Comparison of ENCODE assay signal across 9 cellular contexts in genomic region chr16:17312100-17312732, GRCh38.
DNase-seq lines count a peak whose midpoint lies in the region; ATAC-seq and TF ChIP-seq lines count a peak whose summit lies in the region.
"Had no signal": no experiment of that assay in that cellular context is flagged by ENCODE, and none has a peak within 500 bp of the region (broad histone marks: within the 10 kb centered on the region; RNA-seq: fewer than 3 reads in every experiment).

No MANE protein-coding gene starts in this region.

- intact Hi-C loops in right cardiac atrium (cut with DNase I) (no loop called here), cardiac septum (cut with DNase I) (no loop called here), colonic mucosa (cut with DNase I) (no loop called here), vagina (cut with DNase I) (loop anchor here (10.0 kb wide), 1 partner anchor 87 kb away; no protein-coding TSS in a partner anchor)
- intact Hi-C loops in naive thymus-derived CD4-positive, alpha-beta T cell (cut with micrococcal nuclease): no loop called here

- peaks cover 0 to 35% (median 6%) of the 10 kb centered on the region in 5 donors for H3K36me3 Mint-ChIP-seq in naive thymus-derived CD4-positive, alpha-beta T cell

- DNase-seq in right cardiac atrium: no peak
- no peak for DNase-seq in cardiac septum (ENCODE audit: low spot score)
- peak; percentile 88 for DNase-seq in colonic mucosa
- no peak for DNase-seq in naive thymus-derived CD4-positive, alpha-beta T cell
- no peak for DNase-seq in vagina (ENCODE audit: extremely low spot score in 2 of 2)
- no peak for DNase-seq in mesendoderm
- DNase-seq: NCI-H1048 had no signal

- H3K9me3 ChIP-seq in right cardiac atrium (ENCODE audit: control insufficient read depth, low read length) (no peaks in the 10 kb centered on the region), colonic mucosa (no peaks in the 10 kb centered on the region), vagina (no peaks in the 10 kb centered on the region)
- no peaks in the 10 kb centered on the region for H3K9me3 ChIP-seq in naive thymus-derived CD4-positive, alpha-beta T cell (ENCODE audit: control insufficient read depth in 2 of 3, low read length in 3 of 3)

- H4K5ac ChIP-seq in mesendoderm (ENCODE audit: low read length): no peak overlapping the region

- TF ChIP-seq POLR2A in vagina (IDR thresholded peaks at IDR 0.05): no peak

- H3K4me1 ChIP-seq in right cardiac atrium (ENCODE audit: control insufficient read depth, insufficient read depth, low read length) (peaks cover 6% of the 10 kb centered on the region), colonic mucosa (no peaks in the 10 kb centered on the region), vagina (peaks cover 44% of the 10 kb centered on the region), mesendoderm (ENCODE audit: control insufficient read depth, low read depth, low read length) (no peaks in the 10 kb centered on the region)
- peaks cover 0 to 8% of the 10 kb centered on the region in 2 donors for H3K4me1 ChIP-seq in naive thymus-derived CD4-positive, alpha-beta T cell (ENCODE audit: control insufficient read depth in 2 of 2, insufficient read depth in 2 of 2, low read length in 2 of 2)

- no peak overlapping the region for H2AK5ac ChIP-seq in mesendoderm (ENCODE audit: low read length)

- peaks cover 27 to 75% (median 68%) of the 10 kb centered on the region in 7 donors for H3K4me1 Mint-ChIP-seq in naive thymus-derived CD4-positive, alpha-beta T cell

- 81% methylated on average over 8 of the region's 8 CpGs for WGBS in right cardiac atrium
- no CpG with 5 or more reads among the region's 8 CpGs for WGBS in mesendoderm (ENCODE audit: extremely low coverage, insufficient coverage, low lambda C conversion rate)

- H3K27ac ChIP-seq in right cardiac atrium (ENCODE audit: low read length) (peak overlapping the region; percentile 88), colonic mucosa (peak overlapping the region; percentile 57), vagina (peak overlapping the region; percentile 86), mesendoderm (ENCODE audit: low read depth, low read length) (no peak overlapping the region)
- no peak overlapping the region for H3K27ac ChIP-seq in naive thymus-derived CD4-positive, alpha-beta T cell (ENCODE audit: low read depth, low read length)

- peaks cover 0 to 3% (median 0%) of the 10 kb centered on the region in 11 donors for H3K9me3 Mint-ChIP-seq in naive thymus-derived CD4-positive, alpha-beta T cell

- H3K36me3 ChIP-seq in colonic mucosa (no peaks in the 10 kb centered on the region), vagina (no peaks in the 10 kb centered on the region), mesendoderm (ENCODE audit: control insufficient read depth, insufficient read depth, low read length) (no peaks in the 10 kb centered on the region)
- no peaks in the 10 kb centered on the region for H3K36me3 ChIP-seq in naive thymus-derived CD4-positive, alpha-beta T cell (ENCODE audit: control insufficient read depth in 2 of 3, insufficient read depth in 3 of 3, low read length in 3 of 3)

- no peaks in the 10 kb centered on the region for H3K27me3 ChIP-seq in right cardiac atrium (ENCODE audit: control insufficient read depth, insufficient read depth)
- H3K27me3 ChIP-seq in colonic mucosa: no peaks in the 10 kb centered on the region
- H3K27me3 ChIP-seq in naive thymus-derived CD4-positive, alpha-beta T cell (ENCODE audit: control insufficient read depth in 2 of 2, insufficient read depth in 2 of 2, low read length in 2 of 2): no peaks in the 10 kb centered on the region
- H3K27me3 ChIP-seq in vagina: no peaks in the 10 kb centered on the region
- H3K27me3 ChIP-seq in mesendoderm (ENCODE audit: insufficient read depth, low read length, poor library complexity): no peaks in the 10 kb centered on the region

- ATAC-seq in right cardiac atrium (peak in 1 of 2 donors; percentile 37), HG02981 (IDR thresholded peaks at IDR 0.05; ENCODE audit: unreplicated experiment) (no peak), GM19395 (IDR thresholded peaks at IDR 0.05; ENCODE audit: unreplicated experiment) (no peak)
- ATAC-seq in naive thymus-derived CD4-positive, alpha-beta T cell: no peak

- no peak overlapping the region for H3K4me3 Mint-ChIP-seq in naive thymus-derived CD4-positive, alpha-beta T cell

- H3K9ac ChIP-seq in colonic mucosa (ENCODE audit: low read depth in 2 of 2, low read length in 2 of 2) (no peak overlapping the region), mesendoderm (ENCODE audit: low read length) (no peak overlapping the region)

- no peak overlapping the region for H3K4me2 ChIP-seq in mesendoderm (ENCODE audit: low read length)

- TF ChIP-seq CTCF in colonic mucosa (IDR thresholded peaks at IDR 0.05): no peak
- TF ChIP-seq CTCF in vagina (IDR thresholded peaks at IDR 0.05): no peak

- CTCF ChIA-PET in naive thymus-derived CD4-positive, alpha-beta T cell (lab: Charles Lee): interaction anchor here (1.0 to 1.3 kb wide), 2 partner anchors 9 to 156 kb away, joined by 3 read pairs; no protein-coding TSS in a partner anchor

- no peak overlapping the region for H2BK120ac ChIP-seq in mesendoderm (ENCODE audit: low read depth, low read length)

- H3K18ac ChIP-seq in mesendoderm (ENCODE audit: low read length): no peak overlapping the region

- no peaks in the 10 kb centered on the region for H3K27me3 Mint-ChIP-seq in naive thymus-derived CD4-positive, alpha-beta T cell

- H3K79me1 ChIP-seq in mesendoderm (ENCODE audit: low read length): peaks cover 3% of the 10 kb centered on the region

- no peak overlapping the region for H2BK5ac ChIP-seq in mesendoderm (ENCODE audit: low read length)

- H3K4me3 ChIP-seq in right cardiac atrium (ENCODE audit: low read length) (no peak overlapping the region), colonic mucosa (no peak overlapping the region), vagina (no peak overlapping the region), mesendoderm (ENCODE audit: low read length) (no peak overlapping the region)
- H3K4me3 ChIP-seq in naive thymus-derived CD4-positive, alpha-beta T cell (ENCODE audit: low read length): no peak overlapping the region

- POLR2A ChIA-PET in naive thymus-derived CD4-positive, alpha-beta T cell (lab: Charles Lee): interaction anchor here (0.6 to 0.7 kb wide), 2 partner anchors 31 to 89 kb away, joined by 3 to 7 read pairs; no protein-coding TSS in a partner anchor

- peak overlapping the region in 6 of 9 donors; percentile 22 to 71 (median 43) for H3K27ac Mint-ChIP-seq in naive thymus-derived CD4-positive, alpha-beta T cell

- H3K56ac ChIP-seq in mesendoderm (ENCODE audit: low read length): no peak overlapping the region

- no peak overlapping the region for H3K4ac ChIP-seq in mesendoderm (ENCODE audit: low read depth, low read length)

- H3K79me2 ChIP-seq in mesendoderm (ENCODE audit: control insufficient read depth, insufficient read depth, low read length): no peaks in the 10 kb centered on the region

- no peak overlapping the region for H3K23ac ChIP-seq in mesendoderm (ENCODE audit: low read length)

- H4K8ac ChIP-seq in mesendoderm (ENCODE audit: low read depth, low read length): no peak overlapping the region

- H2BK15ac ChIP-seq in mesendoderm (replicated peaks; ENCODE audit: low read depth): no peak overlapping the region

Comparison
In these comparisons a context has a peak if more than half of its experiments do, and no peak if none do; other contexts are left out.
1. H3K27ac ChIP-seq: peak in right cardiac atrium (single experiment), colonic mucosa (single experiment) and vagina (single experiment); none in naive thymus-derived CD4-positive, alpha-beta T cell (single experiment) and mesendoderm (single experiment).